ENCODE assay signal across 26 cellular contexts in the genomic region with DNA sequence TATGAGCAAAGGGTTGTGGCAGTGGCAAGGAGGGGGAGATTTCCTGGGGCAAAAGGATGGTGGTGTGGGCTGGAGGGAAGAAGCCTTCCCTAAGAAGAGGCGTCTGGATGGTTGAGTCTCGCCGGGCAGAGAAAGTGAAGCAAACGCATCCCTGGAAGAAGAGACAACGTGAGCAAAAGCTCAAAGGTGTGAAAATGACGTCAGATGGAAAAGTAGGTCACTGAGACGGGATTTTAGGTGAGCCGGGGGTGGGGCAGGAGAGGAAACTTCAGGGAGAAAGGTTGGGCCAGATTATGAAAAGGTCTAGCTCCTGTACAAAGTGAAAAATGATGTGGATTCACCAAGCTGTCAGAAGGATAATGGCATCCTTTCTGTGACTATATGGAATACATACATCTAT.
DNase-seq lines count a peak whose midpoint lies in the region; FAIRE-seq and TF ChIP-seq lines count a peak whose summit lies in the region.
"Had no signal": no experiment of that assay in that cellular context is flagged by ENCODE, and none has a peak within 500 bp of the region (broad histone marks: within the 10 kb centered on the region; RNA-seq: fewer than 3 reads in every experiment).

No MANE protein-coding gene starts in this region.

- H3K4me1 Mint-ChIP-seq in neural progenitor cell, result no peaks in the 10 kb centered on the region
- H3K4me1 Mint-ChIP-seq: CD14-positive monocyte; CD4-positive, alpha-beta memory T cell; CD4-positive, CD25-positive, alpha-beta regulatory T cell; CD8-positive, alpha-beta memory T cell had no signal

- no peak overlapping the region for H2BK12ac ChIP-seq in H1 (ENCODE audit: low read depth, low read length)

- no peaks in the 10 kb centered on the region for H3K79me2 ChIP-seq in H1 (ENCODE audit: control insufficient read depth in 1 of 2, insufficient read depth in 2 of 2, low read length in 2 of 2)
- no peaks in the 10 kb centered on the region for H3K79me2 ChIP-seq in neural progenitor cell (ENCODE audit: low read depth)

- H3K4me2 ChIP-seq in H1 (ENCODE audit: insufficient read depth in 1 of 2, low read depth in 2 of 2, low read length in 2 of 2) (no peak overlapping the region), neural progenitor cell (no peak overlapping the region)
- H3K4me2 ChIP-seq: BLaER1 had no signal

- no peak overlapping the region for H4K5ac ChIP-seq in H1 (ENCODE audit: insufficient read length, low read depth, low read length)

- H3K27me3 ChIP-seq in H1 (replicated peaks in 1 of 4; ENCODE audit: control insufficient read depth in 3 of 4, extremely low read depth in 1 of 4, insufficient read depth in 3 of 4, low read length in 3 of 4) (no peaks in the 10 kb centered on the region), neural progenitor cell (no peaks in the 10 kb centered on the region)
- H3K27me3 ChIP-seq: BLaER1 had no signal

- TF ChIP-seq RAD21 in H1 (IDR thresholded peaks at IDR 0.05 in 1 of 2, conservative IDR thresholded peaks at IDR 0.05 in 1 of 2; ENCODE audit: low read depth in 2 of 2, low read length in 2 of 2), result no peak

- H3K4me3 ChIP-seq in H1 (ENCODE audit: extremely low read depth in 1 of 4, insufficient read depth in 2 of 4, low read depth in 3 of 4, low read length in 4 of 4), result no peak overlapping the region
- no peak overlapping the region for H3K4me3 ChIP-seq in neural progenitor cell
- H3K4me3 ChIP-seq: BLaER1, GM12878 had no signal

- no peaks in the 10 kb centered on the region for H3K23me2 ChIP-seq in H1 (ENCODE audit: low read depth, low read length)

- no peak overlapping the region for H2BK15ac ChIP-seq in H1 (ENCODE audit: low read length)

- no peaks in the 10 kb centered on the region for H3K79me1 ChIP-seq in H1 (ENCODE audit: low read depth, low read length)

- CTCF ChIA-PET in H1 (lab: Charles Lee; ENCODE audit: partially characterized antibody), result no interaction called here

- no peak for FAIRE-seq in H1 (lab: Jason Lieb, UNC)
- FAIRE-seq: A204.1, GM12878, GM12892, GM18507 had no signal

- TF ChIP-seq CTCF in H1 (IDR thresholded peaks at IDR 0.05; ENCODE audit: control extremely low read depth in 1 of 3, insufficient read depth in 1 of 3, low read depth in 1 of 3, low read length in 3 of 3), result no peak
- TF ChIP-seq CTCF in neural progenitor cell (IDR thresholded peaks at IDR 0.05), result no peak

- peak overlapping the region; percentile 9 for H3K27ac Mint-ChIP-seq in neural progenitor cell
- H3K27ac Mint-ChIP-seq: CD14-positive monocyte had no signal

- POLR2A ChIA-PET in H1 (lab: Charles Lee; ENCODE audit: partially characterized antibody), result no interaction called here

- H3K9ac ChIP-seq in H1 (replicated peaks in 1 of 4; ENCODE audit: extremely low read depth in 1 of 4, low read depth in 3 of 4, low read length in 3 of 4), result no peak overlapping the region
- H3K9ac ChIP-seq in neural progenitor cell, result no peak overlapping the region
- H3K9ac ChIP-seq: BLaER1 had no signal

- TF ChIP-seq POLR2A in H1 (IDR thresholded peaks at IDR 0.05; ENCODE audit: control extremely low read depth in 1 of 2, low read depth in 2 of 2, low read length in 2 of 2), result no peak

- H4K91ac ChIP-seq in H1 (replicated peaks; ENCODE audit: insufficient read length, low read length), result no peak overlapping the region

- no peak overlapping the region for H2AFZ ChIP-seq in H1 (ENCODE audit: low read length)
- H2AFZ ChIP-seq in neural progenitor cell (replicated peaks), result no peak overlapping the region

- 86% methylated on average over 8 of the region's 8 CpGs; no CpG with 5 or more reads in 1 of the 2 experiments for WGBS in H1 (ENCODE audit: extremely low coverage in 1 of 2, insufficient coverage in 1 of 2, insufficient read length in 1 of 2, insufficient replicate concordance in 2 of 2, low coverage in 1 of 2, low lambda C conversion rate in 2 of 2, missing lambda C conversion rate in 1 of 2), 2 experiments

- no peak overlapping the region for H3K23ac ChIP-seq in H1 (ENCODE audit: insufficient read length)

- H2BK5ac ChIP-seq in H1 (ENCODE audit: low read depth, low read length), result no peak overlapping the region

- H3K4me3 Mint-ChIP-seq in neural progenitor cell, result no peak overlapping the region
- H3K4me3 Mint-ChIP-seq: CD14-positive monocyte; CD4-positive, alpha-beta memory T cell; CD4-positive, CD25-positive, alpha-beta regulatory T cell; CD8-positive, alpha-beta memory T cell had no signal

- H2BK120ac ChIP-seq in H1 (replicated peaks; ENCODE audit: low read depth, low read length), result no peak overlapping the region

- H3K9me3 ChIP-seq in H1 (ENCODE audit: insufficient read depth in 2 of 2, low read depth in 1 of 2, low read length in 1 of 2) (no peaks in the 10 kb centered on the region), neural progenitor cell (ENCODE audit: low read depth) (no peaks in the 10 kb centered on the region)
- H3K9me3 ChIP-seq: BE2C had no signal

- peaks cover 7% of the 10 kb centered on the region for H3K9me3 Mint-ChIP-seq in neural progenitor cell

- no peaks in the 10 kb centered on the region for H3F3A ChIP-seq in neural progenitor cell (ENCODE audit: low read depth)

- no peak overlapping the region for H2AK5ac ChIP-seq in H1 (ENCODE audit: low read depth, low read length)

- no peaks in the 10 kb centered on the region for H4K20me1 ChIP-seq in H1 (replicated peaks in 1 of 2; ENCODE audit: control insufficient read depth in 1 of 2, insufficient read depth in 2 of 2, low read length in 2 of 2)
- H4K20me1 ChIP-seq in neural progenitor cell (ENCODE audit: low read depth), result no peaks in the 10 kb centered on the region
- H4K20me1 ChIP-seq: BLaER1 had no signal

- peaks cover 4% of the 10 kb centered on the region for H3K27me3 Mint-ChIP-seq in neural progenitor cell (ENCODE audit: insufficient read depth, low read depth)
- H3K27me3 Mint-ChIP-seq: CD4-positive, CD25-positive, alpha-beta regulatory T cell had no signal

- DNase-seq in H1 (ENCODE audit: low read depth in 1 of 2, low spot score in 2 of 2) (no peak), islet precursor cell (peak; percentile 12), neural progenitor cell (ENCODE audit: low spot score) (no peak), OCI-M2 (lab: John Stamatoyannopoulos, UW; ENCODE audit: unreplicated experiment) (no peak), NCI-H510A (lab: John Stamatoyannopoulos, UW) (no peak)
- DNase-seq: 8988T; ACHN; BE2C; C1 segment of cervical spinal cord; CD4-positive, alpha-beta memory T cell; CD4-positive, CD25-positive, alpha-beta regulatory T cell; CD8-positive, alpha-beta memory T cell; COR-L47; DMS 273 treated with DMSO at 0.1 percent for 48 hours; DMS153; DMS53; DMS79; DND-41; EL; GDM1 had no signal

- no peaks in the 10 kb centered on the region for H3K4me1 ChIP-seq in H1 (replicated peaks in 1 of 4; ENCODE audit: control insufficient read depth in 3 of 4, insufficient read depth in 4 of 4, low read length in 3 of 4)
- no peaks in the 10 kb centered on the region for H3K4me1 ChIP-seq in neural progenitor cell
- H3K4me1 ChIP-seq: BE2C, BLaER1 had no signal

- no peak overlapping the region for H3K4ac ChIP-seq in H1 (replicated peaks; ENCODE audit: insufficient read length, low read depth, low read length)

- peaks cover 4% of the 10 kb centered on the region for H3K36me3 Mint-ChIP-seq in neural progenitor cell

- H3K18ac ChIP-seq in H1 (ENCODE audit: extremely low read depth, low read length), result no peak overlapping the region

- no peak overlapping the region for H3K56ac ChIP-seq in H1 (replicated peaks; ENCODE audit: insufficient read length, low read depth, low read length)

- TF ChIP-seq EP300 in H1 (IDR thresholded peaks at IDR 0.05; ENCODE audit: borderline replicate concordance in 1 of 2, low read depth in 2 of 2, low read length in 2 of 2), result no peak

- no peak overlapping the region for H3K27ac ChIP-seq in H1 (ENCODE audit: low read depth, low read length)
- no peak overlapping the region for H3K27ac ChIP-seq in neural progenitor cell
- H3K27ac ChIP-seq: BLaER1 had no signal

- H4K8ac ChIP-seq in H1 (ENCODE audit: extremely low read depth, insufficient read depth, low read length), result 0 out of 2 replicates have a peak overlapping the region, but pooled peaks have one; percentile 66

- H3K36me3 ChIP-seq in H1 (ENCODE audit: control insufficient read depth in 2 of 4, insufficient read depth in 4 of 4, low read length in 3 of 4), result no peaks in the 10 kb centered on the region
- H3K36me3 ChIP-seq in neural progenitor cell, result no peaks in the 10 kb centered on the region
- H3K36me3 ChIP-seq: BE2C had no signal

- H3K14ac ChIP-seq in H1 (ENCODE audit: insufficient read length), result no peak overlapping the region

- H2BK20ac ChIP-seq in H1 (ENCODE audit: low read length), result no peak overlapping the region

TF ChIP-seq in H1, 55 proteins besides CTCF, POLR2A, EP300 and RAD21 (continues in another document):
- TF ChIP-seq EGR1 (IDR thresholded peaks at IDR 0.05; ENCODE audit: borderline replicate concordance, low read depth, low read length), result no peak
